ENCODE assay signal across 22 cellular contexts in the genomic region with DNA sequence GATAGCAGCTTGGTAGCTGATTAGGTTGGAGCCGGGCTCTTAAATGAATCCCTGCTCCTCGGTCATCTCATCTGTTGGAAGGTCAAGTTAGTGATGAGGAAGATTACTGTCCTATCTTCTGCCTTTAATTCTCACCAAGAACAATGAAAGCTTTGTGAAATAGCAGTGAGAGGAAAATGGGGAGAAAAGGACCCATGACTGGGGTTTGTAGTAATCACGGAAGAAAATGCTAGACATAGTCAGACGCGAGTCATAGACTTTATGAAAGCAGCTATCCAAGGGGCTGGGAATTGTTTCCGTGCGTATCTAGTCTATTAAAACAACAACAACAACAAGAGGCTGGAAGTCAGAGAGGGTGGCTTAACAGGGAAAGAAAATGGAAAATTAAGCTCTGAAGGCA. TPM values are rescaled to one million over a fixed set of nuclear protein-coding genes. Genes with fewer than 3 reads are reported as not detected.
DNase-seq lines count a peak whose midpoint lies in the region; ATAC-seq and TF ChIP-seq lines count a peak whose summit lies in the region.
"Had no signal": no experiment of that assay in that cellular context is flagged by ENCODE, and none has a peak within 500 bp of the region (broad histone marks: within the 10 kb centered on the region; RNA-seq: fewer than 3 reads in every experiment).

No MANE protein-coding gene starts in this region.

- H3K27ac Mint-ChIP-seq in activated CD4-positive, alpha-beta memory T cell treated with anti-CD3 and anti-CD28 coated beads for 36 hours, result peak overlapping the region; percentile 16
- H3K27ac Mint-ChIP-seq in activated CD4-positive, alpha-beta memory T cell treated with anti-CD3 and anti-CD28 coated beads, Interleukin-2, amount 10 ng/mL, durations not matched to agents 7 days and 5 days, result no peak overlapping the region
- H3K27ac Mint-ChIP-seq: HFFc6, nephron had no signal

- intact Hi-C loops in activated CD4-positive, alpha-beta memory T cell treated with anti-CD3 and anti-CD28 coated beads for 36 hours (cut with micrococcal nuclease), result no loop called here

- peaks cover 72% of the 10 kb centered on the region for H3K4me1 Mint-ChIP-seq in activated CD4-positive, alpha-beta memory T cell treated with anti-CD3 and anti-CD28 coated beads for 36 hours (ENCODE audit: low read depth)
- H3K4me1 Mint-ChIP-seq in activated CD4-positive, alpha-beta memory T cell treated with anti-CD3 and anti-CD28 coated beads, Interleukin-2, amount 10 ng/mL, durations not matched to agents 7 days and 5 days, result peaks cover 82% of the 10 kb centered on the region
- H3K4me1 Mint-ChIP-seq: nephron had no signal

- H3K4me3 ChIP-seq in brain microvascular endothelial cell (ENCODE audit: low read depth, low read length) (no peak overlapping the region), neutrophil (ENCODE audit: low read depth in 1 of 2, low read length in 1 of 2) (no peak overlapping the region)
- H3K4me3 ChIP-seq: PC-9, SJSA1 had no signal

- POLR2A ChIA-PET in activated CD4-positive, alpha-beta memory T cell treated with anti-CD3 and anti-CD28 coated beads for 36 hours (lab: Charles Lee), result interaction anchor here (1.0 to 1.1 kb wide), 2 partner anchors 12 to 48 kb away, joined by 3 to 4 read pairs; no protein-coding TSS in a partner anchor
- POLR2A ChIA-PET in activated CD4-positive, alpha-beta memory T cell treated with anti-CD3 and anti-CD28 coated beads, Interleukin-2, amount 10 ng/mL, durations not matched to agents 7 days and 5 days (lab: Charles Lee), result interaction anchor here (7.6 kb wide), 1 partner anchor 18 kb away, joined by 40 read pairs; the partner anchor contains the start of gene PIK3R5

- H3K27me3 ChIP-seq in brain microvascular endothelial cell (replicated peaks), result no peaks in the 10 kb centered on the region
- H3K27me3 ChIP-seq in neutrophil, result no peaks in the 10 kb centered on the region
- H3K27me3 ChIP-seq: SJSA1 had no signal

- ATAC-seq in HG03196 (IDR thresholded peaks at IDR 0.05; ENCODE audit: unreplicated experiment), result no peak

- peaks cover 30% of the 10 kb centered on the region for H3K36me3 Mint-ChIP-seq in activated CD4-positive, alpha-beta memory T cell treated with anti-CD3 and anti-CD28 coated beads for 36 hours
- peaks cover 69% of the 10 kb centered on the region for H3K36me3 Mint-ChIP-seq in activated CD4-positive, alpha-beta memory T cell treated with anti-CD3 and anti-CD28 coated beads, Interleukin-2, amount 10 ng/mL, durations not matched to agents 7 days and 5 days (ENCODE audit: low read depth)

- H3K4me1 ChIP-seq in neutrophil (ENCODE audit: control insufficient read depth in 1 of 2, insufficient read depth in 1 of 2, low read depth in 1 of 2, low read length in 1 of 2), result peaks cover 91 to 99% of the 10 kb centered on the region in 2 experiments

- in situ Hi-C loops in brain microvascular endothelial cell (cut with HindIII; ENCODE audit: low pct_ligation_motif_present, low sequenced_read_pairs), result no loop called here

- peaks cover 11% of the 10 kb centered on the region for H3K9me3 Mint-ChIP-seq in activated CD4-positive, alpha-beta memory T cell treated with anti-CD3 and anti-CD28 coated beads for 36 hours
- H3K9me3 Mint-ChIP-seq in activated CD4-positive, alpha-beta memory T cell treated with anti-CD3 and anti-CD28 coated beads, Interleukin-2, amount 10 ng/mL, durations not matched to agents 7 days and 5 days, result peaks cover 20% of the 10 kb centered on the region

- no peak for TF ChIP-seq CTCF in brain microvascular endothelial cell (IDR thresholded peaks at IDR 0.05; ENCODE audit: low read depth, low read length, missing control alignments)
- no peak for TF ChIP-seq CTCF in neutrophil (IDR thresholded peaks at IDR 0.05)

- no peak for DNase-seq in activated CD4-positive, alpha-beta memory T cell treated with anti-CD3 and anti-CD28 coated beads for 36 hours
- no peak for DNase-seq in activated CD4-positive, alpha-beta memory T cell treated with anti-CD3 and anti-CD28 coated beads, Interleukin-2, amount 10 ng/mL, durations not matched to agents 7 days and 5 days
- DNase-seq in RPMI7951 (ENCODE audit: low read depth), result peak; percentile 44
- peak; percentile 17 for DNase-seq in brain microvascular endothelial cell
- no peak for DNase-seq in NCI-H187 treated with DMSO at 0.1 percent for 48 hours (lab: John Stamatoyannopoulos, UW)
- DNase-seq in activated CD4-positive, CD25-positive, alpha-beta regulatory T cell treated with anti-CD3 and anti-CD28 coated beads, Interleukin-2, amount 50 U/mL, for 72 hours, result no peak
- DNase-seq: activated naive CD4-positive, alpha-beta T cell treated with anti-CD3 and anti-CD28 coated beads, Interleukin-2, amount 50 U/mL, for 16 hours; cortex of kidney; HFFc6; mesendoderm; NCI-H1694; NCI-H2227 treated with DMSO at 0.1 percent for 48 hours; NCI-H82; PC-9; stimulated activated CD4-positive, alpha-beta T cell treated with anti-CD3 and anti-CD28 coated beads, Interleukin-2, amount 100 ng/mL, for 24 hours; T1000 had no signal

- no peaks in the 10 kb centered on the region for H3K27me3 Mint-ChIP-seq in activated CD4-positive, alpha-beta memory T cell treated with anti-CD3 and anti-CD28 coated beads for 36 hours
- H3K27me3 Mint-ChIP-seq in activated CD4-positive, alpha-beta memory T cell treated with anti-CD3 and anti-CD28 coated beads, Interleukin-2, amount 10 ng/mL, durations not matched to agents 7 days and 5 days, result no peaks in the 10 kb centered on the region

- H3K4me3 Mint-ChIP-seq in activated CD4-positive, alpha-beta memory T cell treated with anti-CD3 and anti-CD28 coated beads for 36 hours, result no peak overlapping the region
- no peak overlapping the region for H3K4me3 Mint-ChIP-seq in activated CD4-positive, alpha-beta memory T cell treated with anti-CD3 and anti-CD28 coated beads, Interleukin-2, amount 10 ng/mL, durations not matched to agents 7 days and 5 days
- H3K4me3 Mint-ChIP-seq: HFFc6, nephron had no signal

- no peaks in the 10 kb centered on the region for H3K9me3 ChIP-seq in neutrophil
- H3K9me3 ChIP-seq: SJSA1 had no signal

- H3K27ac ChIP-seq in brain microvascular endothelial cell (no peak overlapping the region), neutrophil (peak overlapping the region; percentile 96)
- H3K27ac ChIP-seq: C4-2B, HL-60, PC-9, SJSA1 had no signal

- CTCF ChIA-PET in activated CD4-positive, alpha-beta memory T cell treated with anti-CD3 and anti-CD28 coated beads for 36 hours (lab: Charles Lee), result interaction anchor here (0.6 kb wide), 1 partner anchor 82 kb away, joined by 3 read pairs; no protein-coding TSS in a partner anchor
- CTCF ChIA-PET in activated CD4-positive, alpha-beta memory T cell treated with anti-CD3 and anti-CD28 coated beads, Interleukin-2, amount 10 ng/mL, durations not matched to agents 7 days and 5 days (lab: Charles Lee), result no interaction called here

- no peaks in the 10 kb centered on the region for H3K36me3 ChIP-seq in brain microvascular endothelial cell (replicated peaks)
- H3K36me3 ChIP-seq in neutrophil, result peaks cover 21% of the 10 kb centered on the region
- H3K36me3 ChIP-seq: SJSA1 had no signal

RNA-seq across cellular contexts. Expression of gene PIK3R5, which starts 18.3 kb away (rescaled TPM):
- total RNA-seq in activated CD4-positive, alpha-beta memory T cell treated with anti-CD3 and anti-CD28 coated beads for 36 hours, result 10 to 100 TPM; 20.7 to 22.4 TPM
- total RNA-seq in activated CD4-positive, alpha-beta memory T cell treated with anti-CD3 and anti-CD28 coated beads, Interleukin-2, amount 10 ng/mL, durations not matched to agents 7 days and 5 days, result 10 to 100 TPM; 50.3 to 52.7 TPM
- total RNA-seq in RPMI7951 (2014; rRNA removed; shearing (Covaris generic)), result 0.24 and 0.88 TPM in 2 replicates
- total RNA-seq: HFFc6, PC-9, SJSA1 had no signal

Comparison
In these comparisons a context has a peak if more than half of its experiments do, and no peak if none do; other contexts are left out.
1. DNase-seq: peak in RPMI7951 (single experiment) and brain microvascular endothelial cell (single experiment); none in activated CD4-positive, alpha-beta memory T cell treated with anti-CD3 and anti-CD28 coated beads for 36 hours (single experiment), activated CD4-positive, alpha-beta memory T cell treated with anti-CD3 and anti-CD28 coated beads, Interleukin-2, amount 10 ng/mL, durations not matched to agents 7 days and 5 days (single experiment), NCI-H187 treated with DMSO at 0.1 percent for 48 hours (single experiment) and activated CD4-positive, CD25-positive, alpha-beta regulatory T cell treated with anti-CD3 and anti-CD28 coated beads, Interleukin-2, amount 50 U/mL, for 72 hours (single experiment).
2. RNA of gene PIK3R5, which starts 18.3 kb away (total RNA-seq): 50.3 to 52.7 TPM in activated CD4-positive, alpha-beta memory T cell treated with anti-CD3 and anti-CD28 coated beads, Interleukin-2, amount 10 ng/mL, durations not matched to agents 7 days and 5 days and 20.7 to 22.4 TPM in activated CD4-positive, alpha-beta memory T cell treated with anti-CD3 and anti-CD28 coated beads for 36 hours; 0.24 to 0.88 TPM in RPMI7951; every median in the first group is over 10 times any median in the second.